ENCODE assay signal across 14 cellular contexts in genomic region chr3:16103472-16103871, GRCh38.
A peak's percentile ranks its signal among the peaks of the same experiment; 100 is the strongest.
DNase-seq lines count a peak whose midpoint lies in the region; ATAC-seq and TF ChIP-seq lines count a peak whose summit lies in the region.
"Had no signal": no experiment of that assay in that cellular context is flagged by ENCODE, and none has a peak within 500 bp of the region (broad histone marks: within the 10 kb centered on the region; RNA-seq: fewer than 3 reads in every experiment).

No MANE protein-coding gene starts in this region.

- TF ChIP-seq CTCF in AG04450 (IDR thresholded peaks at IDR 0.05; ENCODE audit: low read depth, low read length): no peak
- no peak for TF ChIP-seq CTCF in PC-3 (conservative IDR thresholded peaks at IDR 0.05; ENCODE audit: low read depth, low read length)
- no peak for TF ChIP-seq CTCF in fibroblast of pulmonary artery (IDR thresholded peaks at IDR 0.05; ENCODE audit: low read length, missing control alignments)
- no peak for TF ChIP-seq CTCF in osteoblast (IDR thresholded peaks at IDR 0.05; ENCODE audit: extremely low read depth, low read depth, low read length)
- no peak for TF ChIP-seq CTCF in OCI-LY7 (conservative IDR thresholded peaks at IDR 0.05; ENCODE audit: low read length)
- no peak for TF ChIP-seq CTCF in natural killer cell (IDR thresholded peaks at IDR 0.05)
- no peak for TF ChIP-seq CTCF in suprapubic skin (IDR thresholded peaks at IDR 0.05)

- no peak overlapping the region for H3K9ac ChIP-seq in PC-3 (ENCODE audit: low read length)
- H3K9ac ChIP-seq: neural progenitor cell had no signal

- H3K79me2 ChIP-seq in PC-3 (ENCODE audit: low read length): no peaks in the 10 kb centered on the region
- H3K79me2 ChIP-seq in osteoblast (ENCODE audit: insufficient read depth, low read length): no peaks in the 10 kb centered on the region
- no peaks in the 10 kb centered on the region for H3K79me2 ChIP-seq in OCI-LY7 (ENCODE audit: insufficient read depth, low read depth, low read length)

- POLR2A ChIA-PET in AG04450 (lab: Yijun Ruan, JAX) (interaction anchor here (0.5 to 2.0 kb wide), 9 partner anchors 12 to 80 kb away, joined by 3 to 28 read pairs (median 8); partner anchors contain the start of gene GALNT15), PC-3 (lab: Charles Lee; ENCODE audit: unreplicated experiment) (no interaction called here), OCI-LY7 (lab: Charles Lee) (no interaction called here)

- no peak for TF ChIP-seq POLR2A in suprapubic skin (IDR thresholded peaks at IDR 0.05)

- H3K4me1 ChIP-seq in PC-3 (ENCODE audit: insufficient read depth, low read length) (peaks cover 22% of the 10 kb centered on the region), osteoblast (ENCODE audit: insufficient read depth, low read length) (peaks cover 24% of the 10 kb centered on the region), OCI-LY7 (ENCODE audit: insufficient read depth, low read length, poor library complexity, severe bottlenecking) (no peaks in the 10 kb centered on the region), suprapubic skin (peaks cover 9% of the 10 kb centered on the region)
- H3K4me1 ChIP-seq: neural progenitor cell had no signal

- peaks cover 2% of the 10 kb centered on the region; the same call in 1 of the 2 replicates for H3K9me3 ChIP-seq in AG04450 (ENCODE audit: control insufficient read depth, insufficient read depth, low read length)
- H3K9me3 ChIP-seq in PC-3 (ENCODE audit: low read length): peaks cover 13% of the 10 kb centered on the region
- no peaks in the 10 kb centered on the region for H3K9me3 ChIP-seq in osteoblast (ENCODE audit: low read depth, low read length)
- no peaks in the 10 kb centered on the region for H3K9me3 ChIP-seq in OCI-LY7 (ENCODE audit: low read length)
- no peaks in the 10 kb centered on the region for H3K9me3 ChIP-seq in suprapubic skin

- DNase-seq in AG04450 (ENCODE audit: low read depth, low spot score) (peak; percentile 74), PC-3 (no peak), fibroblast of pulmonary artery (ENCODE audit: low read depth) (peak; percentile 49), osteoblast (ENCODE audit: insufficient read length, low spot score, missing footprints) (peak; percentile 76), globus pallidus (ENCODE audit: low spot score) (no peak), OCI-LY7 (ENCODE audit: low spot score) (no peak), natural killer cell (no peak), suprapubic skin (ENCODE audit: low spot score in 2 of 2) (no peak)
- DNase-seq: activated CD8-positive, alpha-beta memory T cell treated with anti-CD3 and anti-CD28 coated beads, Interleukin-2, amount 10 ng/mL, durations not matched to agents 7 days and 5 days; GDM1; kidney; NCI-H1417 had no signal

- H3K9me3 Mint-ChIP-seq in natural killer cell: no peaks in the 10 kb centered on the region
- H3K9me3 Mint-ChIP-seq: neural progenitor cell; stimulated activated naive CD8-positive, alpha-beta T cell treated with anti-CD3 and anti-CD28 coated beads, Interleukin-15, Interleukin-2, amounts not matched to agents 100 ng/mL and 50 ng/mL, for 24 hours had no signal

- H3K27me3 Mint-ChIP-seq in natural killer cell (ENCODE audit: low read depth in 2 of 2): peaks cover 12 to 22% of the 10 kb centered on the region in 2 donors

- no peaks in the 10 kb centered on the region for H3K4me1 Mint-ChIP-seq in natural killer cell
- H3K4me1 Mint-ChIP-seq: activated CD8-positive, alpha-beta memory T cell treated with anti-CD3 and anti-CD28 coated beads, Interleukin-2, amount 10 ng/mL, durations not matched to agents 7 days and 5 days; neural progenitor cell had no signal

- H3K27ac ChIP-seq in AG04450 (ENCODE audit: low read depth, low read length) (peak overlapping the region; percentile 99), PC-3 (ENCODE audit: low read length) (peak overlapping the region; percentile 97), osteoblast (ENCODE audit: low read depth, low read length) (peak overlapping the region; percentile 97), OCI-LY7 (ENCODE audit: low read depth, low read length, poor library complexity, severe bottlenecking) (no peak overlapping the region), suprapubic skin (no peak overlapping the region)
- H3K27ac ChIP-seq: neural progenitor cell had no signal

- ATAC-seq in PC-3 (no peak), natural killer cell (no peak)
- ATAC-seq: activated CD8-positive, alpha-beta memory T cell treated with anti-CD3 and anti-CD28 coated beads, Interleukin-2, amount 10 ng/mL, durations not matched to agents 7 days and 5 days had no signal

- peaks cover 13% of the 10 kb centered on the region; the same call in 1 of the 2 replicates for H3K36me3 ChIP-seq in PC-3 (ENCODE audit: low read depth, low read length)
- no peaks in the 10 kb centered on the region for H3K36me3 ChIP-seq in osteoblast (ENCODE audit: insufficient read depth, low read length)
- H3K36me3 ChIP-seq in OCI-LY7 (ENCODE audit: insufficient read depth, low read length): no peaks in the 10 kb centered on the region
- H3K36me3 ChIP-seq in suprapubic skin: no peaks in the 10 kb centered on the region
- H3K36me3 ChIP-seq: neural progenitor cell had no signal

- H3K4me3 Mint-ChIP-seq in natural killer cell: no peak overlapping the region
- H3K4me3 Mint-ChIP-seq: activated CD8-positive, alpha-beta memory T cell treated with anti-CD3 and anti-CD28 coated beads, Interleukin-2, amount 10 ng/mL, durations not matched to agents 7 days and 5 days; neural progenitor cell; stimulated activated naive CD8-positive, alpha-beta T cell treated with anti-CD3 and anti-CD28 coated beads, Interleukin-15, Interleukin-2, amounts not matched to agents 100 ng/mL and 50 ng/mL, for 24 hours had no signal

- H3K36me3 Mint-ChIP-seq in natural killer cell: no peaks in the 10 kb centered on the region
- H3K36me3 Mint-ChIP-seq: activated CD8-positive, alpha-beta memory T cell treated with anti-CD3 and anti-CD28 coated beads, Interleukin-2, amount 10 ng/mL, durations not matched to agents 7 days and 5 days; neural progenitor cell had no signal

- no peak overlapping the region for H3K27ac Mint-ChIP-seq in natural killer cell
- H3K27ac Mint-ChIP-seq: activated CD8-positive, alpha-beta memory T cell treated with anti-CD3 and anti-CD28 coated beads, Interleukin-2, amount 10 ng/mL, durations not matched to agents 7 days and 5 days; neural progenitor cell; stimulated activated naive CD8-positive, alpha-beta T cell treated with anti-CD3 and anti-CD28 coated beads, Interleukin-15, Interleukin-2, amounts not matched to agents 100 ng/mL and 50 ng/mL, for 24 hours had no signal

- CTCF ChIA-PET in AG04450 (lab: Charles Lee) (interaction anchor here (0.7 to 1.6 kb wide), 3 partner anchors 48 to 145 kb away, joined by 3 to 4 read pairs (median 3); no protein-coding TSS in a partner anchor), PC-3 (lab: Charles Lee) (no interaction called here), OCI-LY7 (lab: Charles Lee; ENCODE audit: unreplicated experiment) (no interaction called here)

- BruUV-seq in PC-3 (replicated peaks; lab: Mats Ljungman, UMichigan) (no TSS peak), OCI-LY7 (replicated peaks; lab: Mats Ljungman, UMichigan) (no TSS peak)

- H3K4me3 ChIP-seq in AG04450 (ENCODE audit: low read depth, low read length) (no peak overlapping the region), PC-3 (ENCODE audit: low read length) (no peak overlapping the region), fibroblast of pulmonary artery (replicated peaks; ENCODE audit: low read depth, low read length) (no peak overlapping the region), osteoblast (ENCODE audit: insufficient read depth, low read length) (peak overlapping the region; percentile 36), OCI-LY7 (ENCODE audit: low read depth, low read length, poor library complexity, severe bottlenecking) (no peak overlapping the region), suprapubic skin (no peak overlapping the region)
- H3K4me3 ChIP-seq: neural progenitor cell had no signal

- H3K9me2 ChIP-seq in PC-3 (replicated peaks; ENCODE audit: low read length): no peaks in the 10 kb centered on the region
- no peaks in the 10 kb centered on the region for H3K9me2 ChIP-seq in OCI-LY7 (ENCODE audit: insufficient read depth, low read length)

- H4K20me1 ChIP-seq in PC-3 (ENCODE audit: low read length) (no peaks in the 10 kb centered on the region), osteoblast (ENCODE audit: insufficient read depth, low read length) (no peaks in the 10 kb centered on the region), OCI-LY7 (ENCODE audit: insufficient read depth, low read length) (no peaks in the 10 kb centered on the region)

- 0 out of 2 replicates have a peak overlapping the region, but pooled peaks have one; percentile 73 for H3K4me2 ChIP-seq in PC-3 (ENCODE audit: low read length)
- H3K4me2 ChIP-seq in osteoblast (ENCODE audit: insufficient read depth, low read length): peak overlapping the region; percentile 72
- no peak overlapping the region for H3K4me2 ChIP-seq in OCI-LY7 (ENCODE audit: low read length)
- H3K4me2 ChIP-seq: neural progenitor cell had no signal

- H2AFZ ChIP-seq in PC-3 (ENCODE audit: low read length): no peak overlapping the region
- H2AFZ ChIP-seq in osteoblast (ENCODE audit: low read length): peak overlapping the region; percentile 37
- no peak overlapping the region for H2AFZ ChIP-seq in OCI-LY7 (ENCODE audit: low read length)
- H2AFZ ChIP-seq: neural progenitor cell had no signal

- intact Hi-C loops in PC-3 (cut with micrococcal nuclease) (loop anchor here (1.0 kb wide), 3 partner anchors 32 to 55 kb away; no protein-coding TSS in a partner anchor), OCI-LY7 (cut with micrococcal nuclease; ENCODE audit: unreplicated experiment) (no loop called here), natural killer cell (cut with micrococcal nuclease) (no loop called here)

- 66% methylated on average over 3 of the region's 3 CpGs for WGBS in suprapubic skin

- H3K27me3 ChIP-seq in AG04450 (ENCODE audit: control insufficient read depth, insufficient read depth, low read length) (no peaks in the 10 kb centered on the region), PC-3 (ENCODE audit: low read length) (no peaks in the 10 kb centered on the region), osteoblast (ENCODE audit: insufficient read depth, low read length) (no peaks in the 10 kb centered on the region), suprapubic skin (no peaks in the 10 kb centered on the region)
- H3K27me3 ChIP-seq: neural progenitor cell had no signal

- H3F3A ChIP-seq in PC-3 (ENCODE audit: low read length, unreplicated experiment): no peaks in the 10 kb centered on the region

- no peak for TF ChIP-seq EP300 in suprapubic skin (IDR thresholded peaks at IDR 0.05)

Comparison
In these comparisons a context has a peak if more than half of its experiments do, and no peak if none do; other contexts are left out.
1. DNase-seq: peak in AG04450 (single experiment), fibroblast of pulmonary artery (single experiment) and osteoblast (single experiment); none in PC-3 (single experiment), globus pallidus (single experiment), OCI-LY7 (single experiment), natural killer cell (single experiment) and suprapubic skin (0 of 2).
2. H3K27ac ChIP-seq: peak in AG04450 (single experiment), PC-3 (single experiment) and osteoblast (single experiment); none in OCI-LY7 (single experiment) and suprapubic skin (single experiment).